Comparison of ENCODE assay signal across 8 cellular contexts in genomic region chrX:109536439-109537323, GRCh38. TPM values are rescaled to one million over a fixed set of nuclear protein-coding genes. Genes with fewer than 3 reads are reported as not detected.
DNase-seq lines count a peak whose midpoint lies in the region; ATAC-seq and TF ChIP-seq lines count a peak whose summit lies in the region.

Gene NXT2 (plus strand): TSS chrX:109536844. CDS start chrX:109537007, 163 bp downstream.

- peak within 1 kb of the TSS; percentile 28 to 59 (median 52) for H3K4me3 ChIP-seq in upper lobe of left lung

- no peak for TF ChIP-seq EP300 in upper lobe of left lung (IDR thresholded peaks at IDR 0.05)

- WGBS in upper lobe of left lung, 2 donors: 3 to 36% methylated on average over 23 to 43 of the region's 43 CpGs

- peak within 1 kb of the TSS; percentile 89 to 94 (median 94) for H3K27ac ChIP-seq in upper lobe of left lung

- no peaks in the 10 kb centered on the region for H3K27me3 ChIP-seq in upper lobe of left lung

- H3K4me1 Mint-ChIP-seq in T-helper 1 cell treated with Interleukin-12 subunit alpha and Interleukin-12 subunit beta and Interleukin-4 antibody, amounts not matched to agents 30 μg/mL and 1 μg/mL, for 36 hours (ENCODE audit: low read depth): peaks cover 16% of the 10 kb centered on the region

- H3K9me3 ChIP-seq in upper lobe of left lung: no peaks in the 10 kb centered on the region

- ATAC-seq in GM18499 (IDR thresholded peaks at IDR 0.05; ENCODE audit: insufficient read depth, unreplicated experiment) (peak; percentile 78), HG02938 (IDR thresholded peaks at IDR 0.05; ENCODE audit: unreplicated experiment) (peak; percentile 95), left cardiac atrium (peak; percentile 100), upper lobe of left lung (ENCODE audit: low FRiP score in 2 of 2) (peak; percentile 99 to 100)

- TF ChIP-seq CTCF in upper lobe of left lung (IDR thresholded peaks at IDR 0.05): no peak

- DNase-seq in NCI-H1694 treated with DMSO at 0.1 percent for 48 hours (lab: John Stamatoyannopoulos, UW) (peak; percentile 77), amniotic stem cell (lab: John Stamatoyannopoulos, UW) (peak; percentile 63), left cardiac atrium (peak; percentile 91), posterior vena cava (ENCODE audit: low spot score) (peak; percentile 96), upper lobe of left lung (peak; percentile 93 to 94)

- peak within 1 kb of the TSS; percentile 94 for H3K27ac Mint-ChIP-seq in T-helper 1 cell treated with Interleukin-12 subunit alpha and Interleukin-12 subunit beta and Interleukin-4 antibody, amounts not matched to agents 30 μg/mL and 1 μg/mL, for 36 hours

- H3K4me3 Mint-ChIP-seq in T-helper 1 cell treated with Interleukin-12 subunit alpha and Interleukin-12 subunit beta and Interleukin-4 antibody, amounts not matched to agents 30 μg/mL and 1 μg/mL, for 36 hours: peak within 1 kb of the TSS; percentile 93

- H3K27me3 Mint-ChIP-seq in T-helper 1 cell treated with Interleukin-12 subunit alpha and Interleukin-12 subunit beta and Interleukin-4 antibody, amounts not matched to agents 30 μg/mL and 1 μg/mL, for 36 hours (ENCODE audit: low read depth): peaks cover 4% of the 10 kb centered on the region

- no peaks in the 10 kb centered on the region for H3K36me3 ChIP-seq in upper lobe of left lung

- no peaks in the 10 kb centered on the region for H3K4me1 ChIP-seq in upper lobe of left lung

- no peaks in the 10 kb centered on the region for H3K36me3 Mint-ChIP-seq in T-helper 1 cell treated with Interleukin-12 subunit alpha and Interleukin-12 subunit beta and Interleukin-4 antibody, amounts not matched to agents 30 μg/mL and 1 μg/mL, for 36 hours (ENCODE audit: low read depth)

- intact Hi-C loops in left cardiac atrium (cut with DNase I) (no loop called here), posterior vena cava (cut with DNase I) (no loop called here)

- peak in 3 of 4 donors; percentile 34 to 88 (median 81) for TF ChIP-seq POLR2A in upper lobe of left lung (IDR thresholded peaks at IDR 0.05)

- no peaks in the 10 kb centered on the region for H3K9me3 Mint-ChIP-seq in T-helper 1 cell treated with Interleukin-12 subunit alpha and Interleukin-12 subunit beta and Interleukin-4 antibody, amounts not matched to agents 30 μg/mL and 1 μg/mL, for 36 hours

RNA-seq across cellular contexts. Expression of gene NXT2, which starts in this region (rescaled TPM):
- total RNA-seq in left cardiac atrium: 1 to 10 TPM; 2.6 to 4.2 TPM
- 1 to 10 TPM; 6.0 to 6.7 TPM for total RNA-seq in posterior vena cava
- 10 to 100 TPM in 1 of 6 donors, 1 to 10 TPM in 5; 2.1 to 10.7 (median 7.8) TPM for total RNA-seq in upper lobe of left lung

Comparison
In these comparisons a context has a peak if more than half of its experiments do, and no peak if none do; other contexts are left out.
1. Peak in every context shown above with its lines: DNase-seq, ATAC-seq, H3K4me3 ChIP-seq and H3K27ac ChIP-seq.